Comparison of ENCODE assay signal across 5 cellular contexts in genomic region chr21:29689753-29690152, GRCh38.
"Had no signal": no experiment of that assay in that cellular context is flagged by ENCODE, and none has a peak within 500 bp of the region (broad histone marks: within the 10 kb centered on the region; RNA-seq: fewer than 3 reads in every experiment).

No MANE protein-coding gene starts in this region.

- H3K9me3 Mint-ChIP-seq: GM23338, H9 had no signal

- ATAC-seq: GM23338 had no signal

- H3K27ac Mint-ChIP-seq: GM23338, H9 had no signal

- H3K4me3 Mint-ChIP-seq: GM23338, H9 had no signal

- DNase-seq: H9, HCEC 1CT, IMR-90, KBM-7 had no signal

- H3K4me1 Mint-ChIP-seq: GM23338 had no signal
